In the genomic region with DNA sequence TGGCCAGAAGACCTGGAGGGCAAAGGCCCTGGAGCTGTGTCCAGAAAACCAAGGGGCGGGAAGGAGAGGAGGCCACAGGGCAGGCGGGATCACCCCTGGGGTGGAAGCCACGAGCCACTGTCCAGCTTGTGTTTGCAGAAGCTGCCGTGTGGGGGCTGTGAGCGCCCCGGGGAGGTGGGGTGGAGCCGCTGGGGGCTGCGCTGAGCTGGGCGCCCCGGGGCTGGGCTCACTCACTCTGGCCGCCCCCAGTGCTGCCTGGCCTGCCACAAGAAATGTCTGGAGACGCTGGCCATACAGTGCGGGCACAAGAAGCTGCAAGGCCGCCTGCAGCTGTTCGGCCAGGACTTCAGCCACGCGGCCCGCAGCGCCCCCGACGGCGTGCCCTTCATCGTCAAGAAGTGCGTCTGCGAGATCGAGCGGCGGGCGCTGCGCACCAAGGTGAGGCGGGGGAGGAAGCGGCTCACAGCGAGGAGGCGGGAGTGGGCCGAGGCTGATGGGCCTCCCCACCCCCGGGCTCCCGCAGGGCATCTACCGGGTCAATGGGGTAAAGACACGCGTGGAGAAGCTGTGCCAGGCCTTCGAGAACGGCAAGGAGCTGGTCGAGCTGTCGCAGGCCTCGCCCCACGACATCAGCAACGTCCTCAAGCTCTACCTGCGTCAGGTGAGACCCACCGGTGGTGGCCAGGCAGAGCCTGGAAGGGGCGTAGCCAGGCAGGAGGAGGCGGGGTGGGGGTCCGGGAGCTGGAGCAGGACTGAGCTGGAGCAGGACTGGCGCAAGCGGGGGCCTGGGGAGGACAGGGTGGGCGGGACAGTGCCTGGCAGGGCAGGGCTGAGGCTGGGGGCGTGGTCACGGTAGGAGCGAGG, we compare ENCODE assay signal across 6 cellular contexts. TPM values are rescaled to one million over a fixed set of nuclear protein-coding genes. Genes with fewer than 3 reads are reported as not detected.
A peak's percentile ranks its signal among the peaks of the same experiment; 100 is the strongest.
DNase-seq lines count a peak whose midpoint lies in the region; ATAC-seq and TF ChIP-seq lines count a peak whose summit lies in the region.

No MANE protein-coding gene starts in this region.

- H3K9me3 ChIP-seq in right cardiac atrium (ENCODE audit: control insufficient read depth, low read length) (no peaks in the 10 kb centered on the region), thymus (ENCODE audit: control insufficient read depth) (no peaks in the 10 kb centered on the region), uterus (no peaks in the 10 kb centered on the region)

- no peak for TF ChIP-seq CTCF in uterus (IDR thresholded peaks at IDR 0.05)

- 72% methylated on average over 58 of the region's 58 CpGs for WGBS in right cardiac atrium
- WGBS in thymus, result 95% methylated on average over 58 of the region's 58 CpGs

- intact Hi-C loops in right cardiac atrium (cut with DNase I), result no loop called here
- intact Hi-C loops in uterus (cut with DNase I; ENCODE audit: low total_unique reads), result loop anchor here (10.0 kb wide), 1 partner anchor 47 kb away; no protein-coding TSS in a partner anchor

- TF ChIP-seq POLR2A in uterus (IDR thresholded peaks at IDR 0.05), result no peak

- H3K27me3 ChIP-seq in right cardiac atrium (ENCODE audit: control insufficient read depth, insufficient read depth) (no peaks in the 10 kb centered on the region), thymus (ENCODE audit: control insufficient read depth, insufficient read depth) (no peaks in the 10 kb centered on the region), uterus (no peaks in the 10 kb centered on the region)

- DNase-seq in activated naive CD8-positive, alpha-beta T cell treated with anti-CD3 and anti-CD28 coated beads for 36 hours, result no peak
- no peak for DNase-seq in activated naive CD8-positive, alpha-beta T cell treated with anti-CD3 and anti-CD28 coated beads, Interleukin-2, amount 50 U/mL, for 24 hours
- DNase-seq in right cardiac atrium, result peak in 2 of 3 donors; percentile 83 to 86
- DNase-seq in uterus, result no peak
- no peak for DNase-seq in C1 segment of cervical spinal cord (lab: John Stamatoyannopoulos, UW)

- no peak for ATAC-seq in activated naive CD8-positive, alpha-beta T cell treated with anti-CD3 and anti-CD28 coated beads, Interleukin-2, amount 50 U/mL, for 24 hours
- no peak for ATAC-seq in right cardiac atrium

- H3K27me3 Mint-ChIP-seq in activated naive CD8-positive, alpha-beta T cell treated with anti-CD3 and anti-CD28 coated beads for 36 hours, result peaks cover 4% of the 10 kb centered on the region
- H3K27me3 Mint-ChIP-seq in activated naive CD8-positive, alpha-beta T cell treated with anti-CD3 and anti-CD28 coated beads, Interleukin-2, amount 50 U/mL, for 24 hours, result no peaks in the 10 kb centered on the region

- H3K27ac ChIP-seq in right cardiac atrium (ENCODE audit: low read length) (no peak overlapping the region), thymus (ENCODE audit: low read depth) (peak overlapping the region; percentile 42), uterus (no peak overlapping the region)

- H3K4me3 Mint-ChIP-seq in activated naive CD8-positive, alpha-beta T cell treated with anti-CD3 and anti-CD28 coated beads for 36 hours, result peak overlapping the region; percentile 14
- H3K4me3 Mint-ChIP-seq in activated naive CD8-positive, alpha-beta T cell treated with anti-CD3 and anti-CD28 coated beads, Interleukin-2, amount 50 U/mL, for 24 hours, result no peak overlapping the region

- no peaks in the 10 kb centered on the region for H3K4me1 ChIP-seq in right cardiac atrium (ENCODE audit: control insufficient read depth, insufficient read depth, low read length)
- peaks cover 15% of the 10 kb centered on the region for H3K4me1 ChIP-seq in thymus (ENCODE audit: control insufficient read depth, insufficient read depth, low read length)
- H3K4me1 ChIP-seq in uterus, result peaks cover 0 to 13% of the 10 kb centered on the region in 2 donors

- H3K36me3 Mint-ChIP-seq in activated naive CD8-positive, alpha-beta T cell treated with anti-CD3 and anti-CD28 coated beads for 36 hours, result peaks cover 57% of the 10 kb centered on the region
- peaks cover 31% of the 10 kb centered on the region for H3K36me3 Mint-ChIP-seq in activated naive CD8-positive, alpha-beta T cell treated with anti-CD3 and anti-CD28 coated beads, Interleukin-2, amount 50 U/mL, for 24 hours (ENCODE audit: low read depth)

- H3K4me3 ChIP-seq in right cardiac atrium (ENCODE audit: low read length) (no peak overlapping the region), thymus (ENCODE audit: low read length) (no peak overlapping the region), uterus (no peak overlapping the region)

- H3K36me3 ChIP-seq in thymus (ENCODE audit: control insufficient read depth, insufficient read depth), result peaks cover 86% of the 10 kb centered on the region
- no peaks in the 10 kb centered on the region for H3K36me3 ChIP-seq in uterus

- H3K27ac Mint-ChIP-seq in activated naive CD8-positive, alpha-beta T cell treated with anti-CD3 and anti-CD28 coated beads for 36 hours, result no peak overlapping the region
- no peak overlapping the region for H3K27ac Mint-ChIP-seq in activated naive CD8-positive, alpha-beta T cell treated with anti-CD3 and anti-CD28 coated beads, Interleukin-2, amount 50 U/mL, for 24 hours

- H3K4me1 Mint-ChIP-seq in activated naive CD8-positive, alpha-beta T cell treated with anti-CD3 and anti-CD28 coated beads for 36 hours, result peaks cover 38% of the 10 kb centered on the region
- peaks cover 55% of the 10 kb centered on the region for H3K4me1 Mint-ChIP-seq in activated naive CD8-positive, alpha-beta T cell treated with anti-CD3 and anti-CD28 coated beads, Interleukin-2, amount 50 U/mL, for 24 hours

- no peaks in the 10 kb centered on the region for H3K9me3 Mint-ChIP-seq in activated naive CD8-positive, alpha-beta T cell treated with anti-CD3 and anti-CD28 coated beads for 36 hours
- H3K9me3 Mint-ChIP-seq in activated naive CD8-positive, alpha-beta T cell treated with anti-CD3 and anti-CD28 coated beads, Interleukin-2, amount 50 U/mL, for 24 hours, result no peaks in the 10 kb centered on the region

RNA-seq across cellular contexts. Expression of a gene that starts 13.6 kb away (rescaled TPM):
- 100 to 1,000 TPM; 290 to 291 TPM for total RNA-seq in activated naive CD8-positive, alpha-beta T cell treated with anti-CD3 and anti-CD28 coated beads for 36 hours
- total RNA-seq in right cardiac atrium (100 to 1,000 TPM; 110 to 145 (median 131) TPM), uterus (100 to 1,000 TPM in 1 of 4 donors, 10 to 100 TPM in 3; 13.6 to 112 (median 59.8) TPM)
- polyA plus RNA-seq in right cardiac atrium (179 TPM), thymus (84.0 TPM)

RNA-seq across cellular contexts. Expression of a gene that starts 14.6 kb away (rescaled TPM):
- 100 to 1,000 TPM; 113 to 122 TPM for total RNA-seq in activated naive CD8-positive, alpha-beta T cell treated with anti-CD3 and anti-CD28 coated beads for 36 hours
- 10 to 100 TPM in 1 of 4 donors, 1 to 10 TPM in 3; 7.7 to 10.4 (median 9.2) TPM for total RNA-seq in right cardiac atrium
- 5.9 TPM for polyA plus RNA-seq in right cardiac atrium
- polyA plus RNA-seq in thymus, result 295 TPM
- total RNA-seq in uterus, result 100 to 1,000 TPM in 1 of 4 donors, 1 to 10 TPM in 3; 4.1 to 154 (median 8.6) TPM

RNA-seq across cellular contexts. Expression of a gene that starts 22.3 kb away (rescaled TPM):
- 100 to 1,000 TPM; 225 to 231 TPM for total RNA-seq in activated naive CD8-positive, alpha-beta T cell treated with anti-CD3 and anti-CD28 coated beads for 36 hours
- total RNA-seq in right cardiac atrium (100 to 1,000 TPM; 300 to 374 (median 359) TPM), uterus (100 to 1,000 TPM in 3 of 4 donors, 10 to 100 TPM in 1; 68.2 to 357 (median 163) TPM)
- polyA plus RNA-seq in right cardiac atrium (713 TPM), thymus (546 TPM)

RNA-seq across cellular contexts. Expression of a gene that starts 41.6 kb away (rescaled TPM):
- 10 to 100 TPM in 1 of 2 experiments, 1 to 10 TPM in 1; 9.8 to 11.2 TPM for total RNA-seq in activated naive CD8-positive, alpha-beta T cell treated with anti-CD3 and anti-CD28 coated beads for 36 hours
- total RNA-seq in right cardiac atrium (10 to 100 TPM in 1 of 4 donors, 1 to 10 TPM in 3; 7.3 to 10.4 (median 8.7) TPM), uterus (10 to 100 TPM in 1 of 4 donors, 1 to 10 TPM in 2, under 1 TPM in 1; 0.59 to 10.4 (median 2.7) TPM)
- polyA plus RNA-seq in right cardiac atrium (9.1 TPM), thymus (315 TPM)

RNA-seq across cellular contexts. Expression of a gene that starts 55.1 kb away (rescaled TPM):
- total RNA-seq in activated naive CD8-positive, alpha-beta T cell treated with anti-CD3 and anti-CD28 coated beads for 36 hours, result 10 to 100 TPM; 76.0 to 80.5 TPM
- total RNA-seq in right cardiac atrium (10 to 100 TPM; 57.4 to 75.9 (median 63.8) TPM), uterus (100 to 1,000 TPM in 2 of 4 donors, 10 to 100 TPM in 2; 14.3 to 186 (median 88.5) TPM)
- polyA plus RNA-seq in right cardiac atrium (52.1 TPM), thymus (127 TPM)

Comparison
In these comparisons a context has a peak if more than half of its experiments do, and no peak if none do; other contexts are left out.
1. DNase-seq: peak in right cardiac atrium (2 of 3); none in activated naive CD8-positive, alpha-beta T cell treated with anti-CD3 and anti-CD28 coated beads for 36 hours (single experiment), activated naive CD8-positive, alpha-beta T cell treated with anti-CD3 and anti-CD28 coated beads, Interleukin-2, amount 50 U/mL, for 24 hours (single experiment), uterus (0 of 2) and C1 segment of cervical spinal cord (0 of 14).